Comparison of ENCODE assay signal across 8 cellular contexts in genomic region chr17:64063766-64064224, GRCh38. TPM values are rescaled to one million over a fixed set of nuclear protein-coding genes. Genes with fewer than 3 reads are reported as not detected.
DNase-seq lines count a peak whose midpoint lies in the region; ATAC-seq and TF ChIP-seq lines count a peak whose summit lies in the region.

No MANE protein-coding gene starts in this region.

- H3K9ac ChIP-seq in mucosa of rectum (ENCODE audit: low read depth in 1 of 2, low read length in 2 of 2) = peak overlapping the region; percentile 26 to 50

- peaks cover 6% of the 10 kb centered on the region for H3K9me3 Mint-ChIP-seq in activated CD4-positive, alpha-beta T cell treated with anti-CD3 and anti-CD28 coated beads, Interleukin-2, amount 10 ng/mL, durations not matched to agents 7 days and 5 days
- H3K9me3 Mint-ChIP-seq in type B pancreatic cell = no peaks in the 10 kb centered on the region

- H3K4me3 Mint-ChIP-seq in activated CD4-positive, alpha-beta T cell treated with anti-CD3 and anti-CD28 coated beads, Interleukin-2, amount 10 ng/mL, durations not matched to agents 7 days and 5 days = peak overlapping the region; percentile 8
- H3K4me3 Mint-ChIP-seq in type B pancreatic cell = peak overlapping the region; percentile 62

- POLR2A ChIA-PET in activated CD4-positive, alpha-beta T cell treated with anti-CD3 and anti-CD28 coated beads, Interleukin-2, amount 10 ng/mL, durations not matched to agents 7 days and 5 days (lab: Charles Lee) = interaction anchor here (1.1 kb wide), 1 partner anchor 70 kb away, joined by 3 read pairs; no protein-coding TSS in a partner anchor

- peaks cover 90% of the 10 kb centered on the region for H3K36me3 Mint-ChIP-seq in activated CD4-positive, alpha-beta T cell treated with anti-CD3 and anti-CD28 coated beads, Interleukin-2, amount 10 ng/mL, durations not matched to agents 7 days and 5 days (ENCODE audit: low read depth)
- H3K36me3 Mint-ChIP-seq in type B pancreatic cell = peaks cover 37% of the 10 kb centered on the region

- H3K27me3 Mint-ChIP-seq in activated CD4-positive, alpha-beta T cell treated with anti-CD3 and anti-CD28 coated beads, Interleukin-2, amount 10 ng/mL, durations not matched to agents 7 days and 5 days = no peaks in the 10 kb centered on the region
- no peaks in the 10 kb centered on the region for H3K27me3 Mint-ChIP-seq in type B pancreatic cell

- DNase-seq in AG09319 (ENCODE audit: extremely low read depth, low read depth) (no peak), HT1080 (ENCODE audit: low read depth) (peak; percentile 18), type B pancreatic cell (ENCODE audit: extremely low spot score, unreplicated experiment) (no peak)
- peak; percentile 62 for DNase-seq in activated CD4-positive, alpha-beta T cell treated with anti-CD3 and anti-CD28 coated beads, Interleukin-2, amount 10 ng/mL, durations not matched to agents 7 days and 5 days
- DNase-seq in effector memory CD4-positive, alpha-beta T cell = peak; percentile 32 to 50 (median 44)
- DNase-seq in NK-92 treated with Interleukin-12 subunit alpha and Interleukin-12 subunit beta, amount 100 ng/mL, for 24 hours (lab: John Stamatoyannopoulos, UW) = no peak

- no peak overlapping the region for H3K4me3 ChIP-seq in effector memory CD4-positive, alpha-beta T cell (ENCODE audit: insufficient read depth, low read depth, low read length, poor library complexity, severe bottlenecking)
- peak overlapping the region; percentile 30 to 32 for H3K4me3 ChIP-seq in mucosa of rectum (ENCODE audit: low read length in 2 of 2)

- peaks cover 81% of the 10 kb centered on the region for H3K4me1 Mint-ChIP-seq in activated CD4-positive, alpha-beta T cell treated with anti-CD3 and anti-CD28 coated beads, Interleukin-2, amount 10 ng/mL, durations not matched to agents 7 days and 5 days
- H3K4me1 Mint-ChIP-seq in type B pancreatic cell (ENCODE audit: unreplicated experiment) = peaks cover under 1% of the 10 kb centered on the region

- CTCF ChIA-PET in activated CD4-positive, alpha-beta T cell treated with anti-CD3 and anti-CD28 coated beads, Interleukin-2, amount 10 ng/mL, durations not matched to agents 7 days and 5 days (lab: Charles Lee) = interaction anchor here (0.6 to 2.9 kb wide), 24 partner anchors 10 to 152 kb away, joined by 3 to 21 read pairs (median 4); partner anchors contain the start of genes ERN1 and ICAM2

- TF ChIP-seq CTCF in AG09319 (IDR thresholded peaks at IDR 0.05; ENCODE audit: low read depth, low read length) = peak; percentile 26
- TF ChIP-seq CTCF in type B pancreatic cell (conservative IDR thresholded peaks at IDR 0.05) = peak; percentile 72

- peak overlapping the region; percentile 44 for H3K27ac ChIP-seq in effector memory CD4-positive, alpha-beta T cell (ENCODE audit: insufficient read depth, low read length, poor library complexity, severe bottlenecking)
- peak overlapping the region; percentile 74 to 76 for H3K27ac ChIP-seq in mucosa of rectum (ENCODE audit: low read depth in 2 of 2, low read length in 2 of 2)

- H3K27ac Mint-ChIP-seq in activated CD4-positive, alpha-beta T cell treated with anti-CD3 and anti-CD28 coated beads, Interleukin-2, amount 10 ng/mL, durations not matched to agents 7 days and 5 days = peak overlapping the region; percentile 78
- H3K27ac Mint-ChIP-seq in type B pancreatic cell = peak overlapping the region; percentile 90

- no peaks in the 10 kb centered on the region for H3K27me3 ChIP-seq in effector memory CD4-positive, alpha-beta T cell (replicated peaks; ENCODE audit: control insufficient read depth, insufficient read depth, low read length, poor library complexity, severe bottlenecking)
- H3K27me3 ChIP-seq in mucosa of rectum (ENCODE audit: control insufficient read depth in 2 of 2, insufficient read depth in 2 of 2, low read length in 2 of 2) = no peaks in the 10 kb centered on the region

- no peak for ATAC-seq in GM19023 (IDR thresholded peaks at IDR 0.05; ENCODE audit: unreplicated experiment)

- peaks cover 42% of the 10 kb centered on the region for H3K36me3 ChIP-seq in effector memory CD4-positive, alpha-beta T cell (ENCODE audit: control insufficient read depth, insufficient read depth, low read length)
- peaks cover 21 to 37% of the 10 kb centered on the region in 2 donors for H3K36me3 ChIP-seq in mucosa of rectum (ENCODE audit: control insufficient read depth in 2 of 2, insufficient read depth in 2 of 2, low read length in 2 of 2)

- peaks cover 2% of the 10 kb centered on the region for H3K9me3 ChIP-seq in effector memory CD4-positive, alpha-beta T cell (ENCODE audit: control insufficient read depth, low read length)
- H3K9me3 ChIP-seq in mucosa of rectum (ENCODE audit: control insufficient read depth in 2 of 2, low read length in 2 of 2) = no peaks in the 10 kb centered on the region

- peaks cover 48% of the 10 kb centered on the region for H3K4me1 ChIP-seq in effector memory CD4-positive, alpha-beta T cell (ENCODE audit: control insufficient read depth, insufficient read depth, low read length, poor library complexity, severe bottlenecking)
- H3K4me1 ChIP-seq in mucosa of rectum (ENCODE audit: control insufficient read depth in 2 of 2, insufficient read depth in 2 of 2, low read length in 2 of 2) = peaks cover 5 to 14% of the 10 kb centered on the region in 2 donors

RNA-seq across cellular contexts. Expression of gene ICAM2, which starts 43.4 kb away (rescaled TPM):
- total RNA-seq in HT1080 (2014; rRNA removed; shearing (Covaris generic)) = 8.2 and 9.5 TPM in 2 replicates
- 12.6 and 13.1 TPM in 2 replicates for polyA plus RNA-seq in HT1080 (2015; cell fraction: cytosol; rRNA removed)
- 12.0 and 14.1 TPM in 2 replicates for polyA plus RNA-seq in HT1080 (2015; cell fraction: nucleus; rRNA removed)
- 100 to 1,000 TPM; 113 to 116 TPM for total RNA-seq in activated CD4-positive, alpha-beta T cell treated with anti-CD3 and anti-CD28 coated beads, Interleukin-2, amount 10 ng/mL, durations not matched to agents 7 days and 5 days
- total RNA-seq in type B pancreatic cell (ENCODE audit: low replicate concordance) = 1.2 TPM in 1 of 2 replicates, not detected in the other

Comparison
In these comparisons a context has a peak if more than half of its experiments do, and no peak if none do; other contexts are left out.
1. DNase-seq: peak in HT1080 (single experiment), activated CD4-positive, alpha-beta T cell treated with anti-CD3 and anti-CD28 coated beads, Interleukin-2, amount 10 ng/mL, durations not matched to agents 7 days and 5 days (single experiment) and effector memory CD4-positive, alpha-beta T cell (3 of 3); none in AG09319 (single experiment), type B pancreatic cell (single experiment) and NK-92 treated with Interleukin-12 subunit alpha and Interleukin-12 subunit beta, amount 100 ng/mL, for 24 hours (single experiment).
2. RNA of gene ICAM2, which starts 43.4 kb away (total RNA-seq): 113 to 116 TPM in activated CD4-positive, alpha-beta T cell treated with anti-CD3 and anti-CD28 coated beads, Interleukin-2, amount 10 ng/mL, durations not matched to agents 7 days and 5 days; 8.2 to 9.5 TPM in HT1080 and 1.2 TPM in type B pancreatic cell; every median in the first group is over 10 times any median in the second.